In genomic region chr1:228082975-228083870, GRCh38 we compare ENCODE assay signal across 8 cellular contexts. TPM values are rescaled to one million over a fixed set of nuclear protein-coding genes. Genes with fewer than 3 reads are reported as not detected.
DNase-seq lines count a peak whose midpoint lies in the region; ATAC-seq, FAIRE-seq and TF ChIP-seq lines count a peak whose summit lies in the region.

No MANE protein-coding gene starts in this region.

- no peak for DNase-seq in BE2C
- peak; percentile 12 for DNase-seq in MV-4-11 (lab: John Stamatoyannopoulos, UW)
- DNase-seq in astrocyte of the cerebellum (ENCODE audit: low read depth), result no peak
- DNase-seq in KG1 (lab: John Stamatoyannopoulos, UW), result no peak
- no peak for DNase-seq in GM12891 (ENCODE audit: insufficient read length, low spot score)

- no peak for TF ChIP-seq CTCF in BE2C (IDR thresholded peaks at IDR 0.05; ENCODE audit: low read depth, low read length)
- no peak for TF ChIP-seq CTCF in astrocyte of the cerebellum (IDR thresholded peaks at IDR 0.05; ENCODE audit: low read depth, low read length, missing control alignments)

- peak overlapping the region; percentile 92 for H3K4me3 ChIP-seq in BE2C (ENCODE audit: low read depth, low read length)
- H3K4me3 ChIP-seq in astrocyte of the cerebellum (ENCODE audit: low read depth, low read length), result peak overlapping the region; percentile 95
- H3K4me3 ChIP-seq in iPS-11a (ENCODE audit: low read depth, low read length), result peak overlapping the region; percentile 89
- peak overlapping the region; percentile 64 to 97 (median 91) for H3K4me3 ChIP-seq in skin epidermis

- no peak for TF ChIP-seq POLR2A in GM12891 (IDR thresholded peaks at IDR 0.05; ENCODE audit: low read depth, low read length)

- in situ Hi-C loops in astrocyte of the cerebellum (cut with HindIII; ENCODE audit: low sequenced_read_pairs), result no loop called here

- H3K27me3 ChIP-seq in BE2C, result no peaks in the 10 kb centered on the region

- peak; percentile 3 for ATAC-seq in GM19397 (IDR thresholded peaks at IDR 0.05; ENCODE audit: unreplicated experiment)

- H3K36me3 ChIP-seq in BE2C, result peaks cover 39% of the 10 kb centered on the region

- H3K9me3 ChIP-seq in BE2C, result no peaks in the 10 kb centered on the region

- FAIRE-seq in GM12891 (lab: Jason Lieb, UNC), result no peak

- H3K4me1 ChIP-seq in BE2C, result peaks cover 6% of the 10 kb centered on the region

- H3K27ac ChIP-seq in skin epidermis, result peak overlapping the region; percentile 93 to 100 (median 99)

TF ChIP-seq in GM12891, 5 proteins besides CTCF, POLR2A, EP300 and RAD21:
- TF ChIP-seq SPI1 (IDR thresholded peaks at IDR 0.05; ENCODE audit: low read depth, low read length) (no peak), POLR2AphosphoS5 (IDR thresholded peaks at IDR 0.05; ENCODE audit: low read depth, low read length) (no peak), PAX5 (IDR thresholded peaks at IDR 0.05; ENCODE audit: insufficient read depth, low read length, severe bottlenecking) (no peak), POU2F2 (IDR thresholded peaks at IDR 0.05; ENCODE audit: low read depth, low read length) (no peak), TAF1 (IDR thresholded peaks at IDR 0.05; ENCODE audit: low read depth, low read length) (no peak)
TF ChIP-seq in GM12891: peak in this region for 0.

RNA-seq across cellular contexts. Expression of gene ARF1, which starts 0.7 kb away (rescaled TPM):
- polyA plus RNA-seq in BE2C (2012; ENCODE audit: insufficient read depth, insufficient read length, low read depth), result 1,294 TPM
- 202 TPM for polyA plus RNA-seq in GM12891 (2012; ENCODE audit: low read depth, missing spikeins)

RNA-seq across cellular contexts. Expression of gene C1orf35, which starts 19.9 kb away (rescaled TPM):
- 59.4 TPM for polyA plus RNA-seq in BE2C (2012; ENCODE audit: insufficient read depth, insufficient read length, low read depth)
- polyA plus RNA-seq in GM12891 (2012; ENCODE audit: low read depth, missing spikeins), result 12.0 TPM

RNA-seq across cellular contexts. Expression of gene MRPL55, which starts 25.9 kb away (rescaled TPM):
- 502 TPM for polyA plus RNA-seq in BE2C (2012; ENCODE audit: insufficient read depth, insufficient read length, low read depth)
- polyA plus RNA-seq in GM12891 (2012; ENCODE audit: low read depth, missing spikeins), result 46.6 TPM

RNA-seq across cellular contexts. Expression of gene GUK1, which starts 56.9 kb away (rescaled TPM):
- polyA plus RNA-seq in BE2C (2012; ENCODE audit: insufficient read depth, insufficient read length, low read depth), result 1,564 TPM
- 202 TPM for polyA plus RNA-seq in GM12891 (2012; ENCODE audit: low read depth, missing spikeins)
